1 cellular context compared by ENCODE assay signal in genomic region chr19:44512326-44513298, GRCh38.
TF ChIP-seq lines count a peak whose summit lies in the region.

No MANE protein-coding gene starts in this region.

TF ChIP-seq in WTC11, 78 proteins besides CTCF, POLR2A, EP300 and RAD21 (continued from another document):
- TF ChIP-seq, protein P1, sequence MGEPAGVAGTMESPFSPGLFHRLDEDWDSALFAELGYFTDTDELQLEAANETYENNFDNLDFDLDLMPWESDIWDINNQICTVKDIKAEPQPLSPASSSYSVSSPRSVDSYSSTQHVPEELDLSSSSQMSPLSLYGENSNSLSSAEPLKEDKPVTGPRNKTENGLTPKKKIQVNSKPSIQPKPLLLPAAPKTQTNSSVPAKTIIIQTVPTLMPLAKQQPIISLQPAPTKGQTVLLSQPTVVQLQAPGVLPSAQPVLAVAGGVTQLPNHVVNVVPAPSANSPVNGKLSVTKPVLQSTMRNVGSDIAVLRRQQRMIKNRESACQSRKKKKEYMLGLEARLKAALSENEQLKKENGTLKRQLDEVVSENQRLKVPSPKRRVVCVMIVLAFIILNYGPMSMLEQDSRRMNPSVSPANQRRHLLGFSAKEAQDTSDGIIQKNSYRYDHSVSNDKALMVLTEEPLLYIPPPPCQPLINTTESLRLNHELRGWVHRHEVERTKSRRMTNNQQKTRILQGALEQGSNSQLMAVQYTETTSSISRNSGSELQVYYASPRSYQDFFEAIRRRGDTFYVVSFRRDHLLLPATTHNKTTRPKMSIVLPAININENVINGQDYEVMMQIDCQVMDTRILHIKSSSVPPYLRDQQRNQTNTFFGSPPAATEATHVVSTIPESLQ (CRISPR knock-in tag; IDR thresholded peaks at IDR 0.05): no peak
- no peak for TF ChIP-seq ATF1 (CRISPR knock-in tag; IDR thresholded peaks at IDR 0.05)
- no peak for TF ChIP-seq NR3C1 (CRISPR knock-in tag; conservative IDR thresholded peaks at IDR 0.05; ENCODE audit: low read depth)
- no peak for TF ChIP-seq SMAD3 (CRISPR knock-in tag; IDR thresholded peaks at IDR 0.05; ENCODE audit: borderline replicate concordance)
- TF ChIP-seq, protein P2, sequence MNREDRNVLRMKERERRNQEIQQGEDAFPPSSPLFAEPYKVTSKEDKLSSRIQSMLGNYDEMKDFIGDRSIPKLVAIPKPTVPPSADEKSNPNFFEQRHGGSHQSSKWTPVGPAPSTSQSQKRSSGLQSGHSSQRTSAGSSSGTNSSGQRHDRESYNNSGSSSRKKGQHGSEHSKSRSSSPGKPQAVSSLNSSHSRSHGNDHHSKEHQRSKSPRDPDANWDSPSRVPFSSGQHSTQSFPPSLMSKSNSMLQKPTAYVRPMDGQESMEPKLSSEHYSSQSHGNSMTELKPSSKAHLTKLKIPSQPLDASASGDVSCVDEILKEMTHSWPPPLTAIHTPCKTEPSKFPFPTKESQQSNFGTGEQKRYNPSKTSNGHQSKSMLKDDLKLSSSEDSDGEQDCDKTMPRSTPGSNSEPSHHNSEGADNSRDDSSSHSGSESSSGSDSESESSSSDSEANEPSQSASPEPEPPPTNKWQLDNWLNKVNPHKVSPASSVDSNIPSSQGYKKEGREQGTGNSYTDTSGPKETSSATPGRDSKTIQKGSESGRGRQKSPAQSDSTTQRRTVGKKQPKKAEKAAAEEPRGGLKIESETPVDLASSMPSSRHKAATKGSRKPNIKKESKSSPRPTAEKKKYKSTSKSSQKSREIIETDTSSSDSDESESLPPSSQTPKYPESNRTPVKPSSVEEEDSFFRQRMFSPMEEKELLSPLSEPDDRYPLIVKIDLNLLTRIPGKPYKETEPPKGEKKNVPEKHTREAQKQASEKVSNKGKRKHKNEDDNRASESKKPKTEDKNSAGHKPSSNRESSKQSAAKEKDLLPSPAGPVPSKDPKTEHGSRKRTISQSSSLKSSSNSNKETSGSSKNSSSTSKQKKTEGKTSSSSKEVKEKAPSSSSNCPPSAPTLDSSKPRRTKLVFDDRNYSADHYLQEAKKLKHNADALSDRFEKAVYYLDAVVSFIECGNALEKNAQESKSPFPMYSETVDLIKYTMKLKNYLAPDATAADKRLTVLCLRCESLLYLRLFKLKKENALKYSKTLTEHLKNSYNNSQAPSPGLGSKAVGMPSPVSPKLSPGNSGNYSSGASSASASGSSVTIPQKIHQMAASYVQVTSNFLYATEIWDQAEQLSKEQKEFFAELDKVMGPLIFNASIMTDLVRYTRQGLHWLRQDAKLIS (CRISPR knock-in tag; IDR thresholded peaks at IDR 0.05; ENCODE audit: borderline replicate concordance): no peak
- 0 out of 2 replicates have a peak, but pooled peaks have one; percentile 19 for TF ChIP-seq TEAD1 (CRISPR knock-in tag; IDR thresholded peaks at IDR 0.05)
- TF ChIP-seq, protein P3, sequence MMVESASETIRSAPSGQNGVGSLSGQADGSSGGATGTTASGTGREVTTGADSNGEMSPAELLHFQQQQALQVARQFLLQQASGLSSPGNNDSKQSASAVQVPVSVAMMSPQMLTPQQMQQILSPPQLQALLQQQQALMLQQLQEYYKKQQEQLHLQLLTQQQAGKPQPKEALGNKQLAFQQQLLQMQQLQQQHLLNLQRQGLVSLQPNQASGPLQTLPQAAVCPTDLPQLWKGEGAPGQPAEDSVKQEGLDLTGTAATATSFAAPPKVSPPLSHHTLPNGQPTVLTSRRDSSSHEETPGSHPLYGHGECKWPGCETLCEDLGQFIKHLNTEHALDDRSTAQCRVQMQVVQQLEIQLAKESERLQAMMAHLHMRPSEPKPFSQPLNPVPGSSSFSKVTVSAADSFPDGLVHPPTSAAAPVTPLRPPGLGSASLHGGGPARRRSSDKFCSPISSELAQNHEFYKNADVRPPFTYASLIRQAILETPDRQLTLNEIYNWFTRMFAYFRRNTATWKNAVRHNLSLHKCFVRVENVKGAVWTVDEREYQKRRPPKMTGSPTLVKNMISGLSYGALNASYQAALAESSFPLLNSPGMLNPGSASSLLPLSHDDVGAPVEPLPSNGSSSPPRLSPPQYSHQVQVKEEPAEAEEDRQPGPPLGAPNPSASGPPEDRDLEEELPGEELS (CRISPR knock-in tag; IDR thresholded peaks at IDR 0.05): 0 out of 2 replicates have a peak, but pooled peaks have one; percentile 19
- no peak for TF ChIP-seq MXD4 (CRISPR knock-in tag; IDR thresholded peaks at IDR 0.05; ENCODE audit: borderline replicate concordance)
- no peak for TF ChIP-seq ZNF219 (CRISPR knock-in tag; IDR thresholded peaks at IDR 0.05; ENCODE audit: borderline replicate concordance)
- no peak for TF ChIP-seq SOX15 (CRISPR knock-in tag; IDR thresholded peaks at IDR 0.05)
- TF ChIP-seq, protein P4, sequence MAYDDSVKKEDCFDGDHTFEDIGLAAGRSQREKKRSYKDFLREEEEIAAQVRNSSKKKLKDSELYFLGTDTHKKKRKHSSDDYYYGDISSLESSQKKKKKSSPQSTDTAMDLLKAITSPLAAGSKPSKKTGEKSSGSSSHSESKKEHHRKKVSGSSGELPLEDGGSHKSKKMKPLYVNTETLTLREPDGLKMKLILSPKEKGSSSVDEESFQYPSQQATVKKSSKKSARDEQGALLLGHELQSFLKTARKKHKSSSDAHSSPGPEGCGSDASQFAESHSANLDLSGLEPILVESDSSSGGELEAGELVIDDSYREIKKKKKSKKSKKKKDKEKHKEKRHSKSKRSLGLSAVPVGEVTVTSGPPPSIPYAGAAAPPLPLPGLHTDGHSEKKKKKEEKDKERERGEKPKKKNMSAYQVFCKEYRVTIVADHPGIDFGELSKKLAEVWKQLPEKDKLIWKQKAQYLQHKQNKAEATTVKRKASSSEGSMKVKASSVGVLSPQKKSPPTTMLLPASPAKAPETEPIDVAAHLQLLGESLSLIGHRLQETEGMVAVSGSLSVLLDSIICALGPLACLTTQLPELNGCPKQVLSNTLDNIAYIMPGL (CRISPR knock-in tag; IDR thresholded peaks at IDR 0.05): no peak
- TF ChIP-seq ZNF671 (CRISPR knock-in tag; IDR thresholded peaks at IDR 0.05): no peak
- peak; percentile 25; the same call in 1 of the 2 replicates for TF ChIP-seq ZBTB43 (CRISPR knock-in tag; IDR thresholded peaks at IDR 0.05)
- TF ChIP-seq ZNF317 (CRISPR knock-in tag; IDR thresholded peaks at IDR 0.05; ENCODE audit: borderline replicate concordance, low read depth): no peak
- TF ChIP-seq ZMAT4 (CRISPR knock-in tag; IDR thresholded peaks at IDR 0.05): no peak
- peak; percentile 82; the same call in 1 of the 2 replicates for TF ChIP-seq JUN (CRISPR knock-in tag; IDR thresholded peaks at IDR 0.05)
- TF ChIP-seq PRDM15 (CRISPR knock-in tag; IDR thresholded peaks at IDR 0.05): no peak
- TF ChIP-seq, protein P5, sequence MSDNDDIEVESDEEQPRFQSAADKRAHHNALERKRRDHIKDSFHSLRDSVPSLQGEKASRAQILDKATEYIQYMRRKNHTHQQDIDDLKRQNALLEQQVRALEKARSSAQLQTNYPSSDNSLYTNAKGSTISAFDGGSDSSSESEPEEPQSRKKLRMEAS (CRISPR knock-in tag; IDR thresholded peaks at IDR 0.05): 0 out of 2 replicates have a peak, but pooled peaks have one; percentile 30
- TF ChIP-seq IRF2 (CRISPR knock-in tag; IDR thresholded peaks at IDR 0.05; ENCODE audit: borderline replicate concordance, low read depth): no peak
